In genomic region chr16:80027007-80027965, GRCh38 we compare ENCODE assay signal across 9 cellular contexts.
DNase-seq lines count a peak whose midpoint lies in the region; ATAC-seq and TF ChIP-seq lines count a peak whose summit lies in the region.
"Had no signal": no experiment of that assay in that cellular context is flagged by ENCODE, and none has a peak within 500 bp of the region (broad histone marks: within the 10 kb centered on the region; RNA-seq: fewer than 3 reads in every experiment).

No MANE protein-coding gene starts in this region.

- peak; percentile 91 for DNase-seq in Calu3
- peak; percentile 3 for DNase-seq in HCEC 1CT
- DNase-seq in NCI-H510A treated with DMSO at 0.1 percent for 48 hours (lab: John Stamatoyannopoulos, UW), result peak; percentile 79
- peak; percentile 38 for DNase-seq in activated T-cell treated with anti-CD3 and anti-CD28 coated beads for 48 hours (ENCODE audit: low read depth)
- peak; percentile 95 for DNase-seq in fibroblast of villous mesenchyme (ENCODE audit: low read depth)
- peak; percentile 59 for DNase-seq in sciatic nerve (ENCODE audit: low spot score)
- DNase-seq in putamen (ENCODE audit: low spot score), result no peak
- DNase-seq in NCI-H524 treated with DMSO at 0.1 percent for 48 hours (lab: John Stamatoyannopoulos, UW), result no peak

- H3K4me3 Mint-ChIP-seq in Calu3 (ENCODE audit: low read depth, unreplicated experiment), result peak overlapping the region; percentile 42

- CTCF ChIA-PET in Calu3 (lab: Charles Lee), result interaction anchor here (0.6 to 1.1 kb wide), 3 partner anchors 8 to 698 kb away, joined by 3 to 5 read pairs (median 3); no protein-coding TSS in a partner anchor

- peak; percentile 13 for ATAC-seq in sciatic nerve

- H3K36me3 Mint-ChIP-seq in Calu3 (ENCODE audit: insufficient read depth, unreplicated experiment), result peaks cover 8% of the 10 kb centered on the region

- TSS peak; percentile 91 for BruUV-seq in Calu3 (replicated peaks; lab: Mats Ljungman, UMichigan)

- H3K4me3 ChIP-seq in fibroblast of villous mesenchyme (ENCODE audit: low read depth, low read length), result no peak overlapping the region
- H3K4me3 ChIP-seq: vagina had no signal

- TF ChIP-seq CTCF in Calu3 (IDR thresholded peaks at IDR 0.05; ENCODE audit: unreplicated experiment) (no peak), fibroblast of villous mesenchyme (IDR thresholded peaks at IDR 0.05; ENCODE audit: insufficient read depth, low read depth, low read length) (no peak)

- intact Hi-C loops in Calu3 (cut with micrococcal nuclease; ENCODE audit: unreplicated experiment), result no loop called here
- intact Hi-C loops in sciatic nerve (cut with DNase I), result no loop called here

- peak overlapping the region; percentile 83 for H3K27ac Mint-ChIP-seq in Calu3 (ENCODE audit: unreplicated experiment)

- no peaks in the 10 kb centered on the region for H3K27me3 Mint-ChIP-seq in Calu3 (ENCODE audit: unreplicated experiment)

- H3K4me1 Mint-ChIP-seq in Calu3 (ENCODE audit: low read depth, unreplicated experiment), result peaks cover 29% of the 10 kb centered on the region

- peaks cover 3% of the 10 kb centered on the region for H3K9me3 Mint-ChIP-seq in Calu3 (ENCODE audit: low read depth, unreplicated experiment)

Comparison
In these comparisons a context has a peak if more than half of its experiments do, and no peak if none do; other contexts are left out.
1. DNase-seq: peak in Calu3 (single experiment), HCEC 1CT (single experiment), NCI-H510A treated with DMSO at 0.1 percent for 48 hours (single experiment), activated T-cell treated with anti-CD3 and anti-CD28 coated beads for 48 hours (single experiment), fibroblast of villous mesenchyme (single experiment) and sciatic nerve (single experiment); none in putamen (single experiment) and NCI-H524 treated with DMSO at 0.1 percent for 48 hours (single experiment).